ENCODE assay signal across 8 cellular contexts in genomic region chr10:62805139-62806092, GRCh38. TPM values are rescaled to one million over a fixed set of nuclear protein-coding genes. Genes with fewer than 3 reads are reported as not detected.
DNase-seq lines count a peak whose midpoint lies in the region; ATAC-seq, FAIRE-seq and TF ChIP-seq lines count a peak whose summit lies in the region.

No MANE protein-coding gene starts in this region.

- no peak overlapping the region for H4K5ac ChIP-seq in H9 (ENCODE audit: insufficient read length, low read depth, low read length)

- DNase-seq in GM12891 (ENCODE audit: insufficient read length, low spot score) = no peak
- DNase-seq in H9 = peak; percentile 62
- DNase-seq in M059J (ENCODE audit: low read depth) = peak; percentile 68
- DNase-seq in activated naive CD4-positive, alpha-beta T cell treated with anti-CD3 and anti-CD28 coated beads for 36 hours = no peak
- DNase-seq in glutamatergic neuron = peak; percentile 64
- no peak for DNase-seq in T1000 (lab: John Stamatoyannopoulos, UW)

- H3K4me1 Mint-ChIP-seq in H9 (peaks cover 36 to 46% of the 10 kb centered on the region in 2 experiments), glutamatergic neuron (ENCODE audit: low read depth, unreplicated experiment) (peaks cover 31% of the 10 kb centered on the region)
- peaks cover 44% of the 10 kb centered on the region for H3K4me1 Mint-ChIP-seq in activated naive CD4-positive, alpha-beta T cell treated with anti-CD3 and anti-CD28 coated beads for 36 hours (ENCODE audit: low read depth)

- CTCF ChIA-PET in activated naive CD4-positive, alpha-beta T cell treated with anti-CD3 and anti-CD28 coated beads for 36 hours (lab: Charles Lee) = interaction anchor here (0.9 to 2.5 kb wide), 9 partner anchors 12 to 195 kb away, joined by 3 to 11 read pairs (median 4); no protein-coding TSS in a partner anchor

- no peaks in the 10 kb centered on the region for H3K27me3 ChIP-seq in H9 (ENCODE audit: insufficient read depth, low read length)
- H3K27me3 ChIP-seq in parathyroid adenoma (ENCODE audit: control insufficient read depth, insufficient read depth, low read length) = no peaks in the 10 kb centered on the region

- peak overlapping the region; percentile 65 for H3K14ac ChIP-seq in H9 (ENCODE audit: insufficient read depth, low read length)

- no peak overlapping the region for H2BK120ac ChIP-seq in H9 (ENCODE audit: low read depth, low read length, poor library complexity, severe bottlenecking)

- no peaks in the 10 kb centered on the region for H3K36me3 ChIP-seq in parathyroid adenoma (ENCODE audit: control insufficient read depth, insufficient read depth, low read length)

- H2BK5ac ChIP-seq in H9 (ENCODE audit: insufficient read length, low read length) = no peak overlapping the region

- no peak overlapping the region for H2BK15ac ChIP-seq in H9 (ENCODE audit: low read depth, low read length)

- peaks cover 0 to 6% (median 6%) of the 10 kb centered on the region in 3 experiments; a peak in 4 of 7 replicates for H3K36me3 Mint-ChIP-seq in H9 (ENCODE audit: insufficient read depth in 1 of 3, low read depth in 3 of 3)
- H3K36me3 Mint-ChIP-seq in activated naive CD4-positive, alpha-beta T cell treated with anti-CD3 and anti-CD28 coated beads for 36 hours (ENCODE audit: low read depth) = peaks cover 31% of the 10 kb centered on the region
- H3K36me3 Mint-ChIP-seq in glutamatergic neuron (ENCODE audit: unreplicated experiment) = no peaks in the 10 kb centered on the region

- H4K8ac ChIP-seq in H9 (replicated peaks; ENCODE audit: insufficient read length, low read depth, low read length) = no peak overlapping the region

- H2AFZ ChIP-seq in H9 (ENCODE audit: low read length) (no peak overlapping the region), parathyroid adenoma (peak overlapping the region; percentile 100)

- no peaks in the 10 kb centered on the region for H3K9me3 Mint-ChIP-seq in H9
- no peaks in the 10 kb centered on the region for H3K9me3 Mint-ChIP-seq in activated naive CD4-positive, alpha-beta T cell treated with anti-CD3 and anti-CD28 coated beads for 36 hours
- H3K9me3 Mint-ChIP-seq in glutamatergic neuron (ENCODE audit: unreplicated experiment) = peaks cover 12% of the 10 kb centered on the region

- peak overlapping the region; percentile 84 for H3K4me3 ChIP-seq in parathyroid adenoma (ENCODE audit: low read depth, low read length)

- no peak for FAIRE-seq in GM12891 (lab: Jason Lieb, UNC)

- no peak overlapping the region for H2BK12ac ChIP-seq in H9 (ENCODE audit: insufficient read length, low read depth, low read length)

- no peaks in the 10 kb centered on the region for H4K20me1 ChIP-seq in H9 (ENCODE audit: control insufficient read depth, insufficient read depth, insufficient read length)

- no peak overlapping the region for H4K91ac ChIP-seq in H9 (ENCODE audit: insufficient read length, low read depth, low read length)

- H3K79me2 ChIP-seq in H9 (ENCODE audit: insufficient read depth, low read length) (peaks cover 5% of the 10 kb centered on the region; the same call in 1 of the 2 replicates), parathyroid adenoma (peaks cover 5% of the 10 kb centered on the region)

- no peak overlapping the region for H3K23ac ChIP-seq in H9 (ENCODE audit: insufficient read length, low read depth, low read length)

- H3K9me3 ChIP-seq in H9 (ENCODE audit: control insufficient read depth, low read depth, low read length) (no peaks in the 10 kb centered on the region), parathyroid adenoma (ENCODE audit: control insufficient read depth, low read length) (no peaks in the 10 kb centered on the region)

- H3K27me3 Mint-ChIP-seq in H9 (ENCODE audit: low read depth) (no peaks in the 10 kb centered on the region), glutamatergic neuron (ENCODE audit: unreplicated experiment) (peaks cover 12% of the 10 kb centered on the region)
- no peaks in the 10 kb centered on the region for H3K27me3 Mint-ChIP-seq in activated naive CD4-positive, alpha-beta T cell treated with anti-CD3 and anti-CD28 coated beads for 36 hours (ENCODE audit: low read depth)

- H3K4me3 Mint-ChIP-seq in H9 (peak overlapping the region; percentile 90 to 91), glutamatergic neuron (ENCODE audit: unreplicated experiment) (peak overlapping the region; percentile 85)
- H3K4me3 Mint-ChIP-seq in activated naive CD4-positive, alpha-beta T cell treated with anti-CD3 and anti-CD28 coated beads for 36 hours = peak overlapping the region; percentile 84

- H3K9ac ChIP-seq in H9 (ENCODE audit: extremely low read depth, insufficient read length, low read length) (peak overlapping the region; percentile 48), parathyroid adenoma (no peak overlapping the region)

- intact Hi-C loops in activated naive CD4-positive, alpha-beta T cell treated with anti-CD3 and anti-CD28 coated beads for 36 hours (cut with micrococcal nuclease) = no loop called here

- 0 out of 3 replicates have a peak, but pooled peaks have one; percentile 10 for TF ChIP-seq CTCF in H9 (conservative IDR thresholded peaks at IDR 0.05)
- TF ChIP-seq CTCF in glutamatergic neuron (IDR thresholded peaks at IDR 0.05; ENCODE audit: partially characterized antibody, unreplicated experiment) = no peak
- TF ChIP-seq CTCF in parathyroid adenoma (IDR thresholded peaks at IDR 0.05) = no peak

- peak overlapping the region; percentile 15 for H3K18ac ChIP-seq in H9 (ENCODE audit: insufficient read length, low read depth, low read length)

- H3K79me1 ChIP-seq in H9 (ENCODE audit: insufficient read depth, low read depth, low read length, poor library complexity, severe bottlenecking) = no peaks in the 10 kb centered on the region

- H2BK20ac ChIP-seq in H9 (ENCODE audit: low read depth, low read length, poor library complexity, severe bottlenecking) = no peak overlapping the region

- H3K56ac ChIP-seq in H9 (ENCODE audit: insufficient read length, low read depth, low read length) = no peak overlapping the region

- peak overlapping the region; percentile 44 to 95 (median 44); a peak in 2 of 7 replicates for H3K27ac Mint-ChIP-seq in H9
- peak overlapping the region; percentile 79 for H3K27ac Mint-ChIP-seq in activated naive CD4-positive, alpha-beta T cell treated with anti-CD3 and anti-CD28 coated beads for 36 hours
- H3K27ac Mint-ChIP-seq in glutamatergic neuron (ENCODE audit: unreplicated experiment) = peak overlapping the region; percentile 91

- H3K4me2 ChIP-seq in H9 (ENCODE audit: insufficient read depth, insufficient read length, low read length) (peak overlapping the region; percentile 56), parathyroid adenoma (ENCODE audit: low read length) (peak overlapping the region; percentile 96)

- H2AK5ac ChIP-seq in H9 (ENCODE audit: insufficient read length, low read length) = no peak overlapping the region

- H3K4ac ChIP-seq in H9 (ENCODE audit: low read depth, low read length) = no peak overlapping the region

- TF ChIP-seq POLR2A in GM12891 (IDR thresholded peaks at IDR 0.05; ENCODE audit: low read depth, low read length) = peak; percentile 49; the same call in 1 of the 2 replicates

- no peak for ATAC-seq in HG02884 (IDR thresholded peaks at IDR 0.05; ENCODE audit: unreplicated experiment)

- H3K27ac ChIP-seq in H9 (ENCODE audit: insufficient read length, low read depth, low read length) = no peak overlapping the region
- H3K27ac ChIP-seq in parathyroid adenoma = peak overlapping the region; percentile 92

- peaks cover 9% of the 10 kb centered on the region for H3K23me2 ChIP-seq in H9 (ENCODE audit: insufficient read length, low read depth, low read length, poor library complexity, severe bottlenecking)

- H3K4me1 ChIP-seq in H9 (ENCODE audit: insufficient read depth, low read length) (peaks cover 2% of the 10 kb centered on the region; the same call in 1 of the 2 replicates), parathyroid adenoma (no peaks in the 10 kb centered on the region)

- WGBS in H9 (ENCODE audit: extremely low coverage, insufficient read length, low lambda C conversion rate) = no CpG with 5 or more reads among the region's 90 CpGs

- no peak overlapping the region for H3T11ph ChIP-seq in H9 (ENCODE audit: low read length)

TF ChIP-seq in GM12891, 5 proteins besides CTCF, POLR2A, EP300 and RAD21:
- no peak; the same call in 1 of the 2 replicates for TF ChIP-seq TAF1 (IDR thresholded peaks at IDR 0.05; ENCODE audit: low read depth, low read length)
- no peak for TF ChIP-seq SPI1 (IDR thresholded peaks at IDR 0.05; ENCODE audit: low read depth, low read length)
- TF ChIP-seq POU2F2 (IDR thresholded peaks at IDR 0.05; ENCODE audit: low read depth, low read length) = no peak
- no peak; the same call in none of the 2 replicates for TF ChIP-seq POLR2AphosphoS5 (IDR thresholded peaks at IDR 0.05; ENCODE audit: low read depth, low read length)
- TF ChIP-seq PAX5 (IDR thresholded peaks at IDR 0.05; ENCODE audit: insufficient read depth, low read length, severe bottlenecking) = no peak
TF ChIP-seq in GM12891: peak in this region for 0.

RNA-seq across cellular contexts. Expression of gene ADO, which starts 0.9 kb away (rescaled TPM):
- polyA plus RNA-seq in GM12891 (2012; ENCODE audit: low read depth, missing spikeins) = 18.6 TPM
- total RNA-seq in H9 (2021) (30.5 and 31.6 TPM in 2 replicates), glutamatergic neuron (ENCODE audit: unreplicated experiment) (32.5 TPM)
- 22.4 and 29.8 TPM in 2 replicates for total RNA-seq in M059J (2014; rRNA removed; shearing (Covaris generic))
- total RNA-seq in activated naive CD4-positive, alpha-beta T cell treated with anti-CD3 and anti-CD28 coated beads for 36 hours = 10 to 100 TPM; 24.9 to 26.2 TPM

RNA-seq across cellular contexts. Expression of gene EGR2, which starts 10.8 kb away (rescaled TPM):
- 54.7 TPM for polyA plus RNA-seq in GM12891 (2012; ENCODE audit: low read depth, missing spikeins)
- 2.6 and 3.0 TPM in 2 replicates for total RNA-seq in H9 (2021)
- total RNA-seq in M059J (2014; rRNA removed; shearing (Covaris generic)) = 0.05 TPM in 1 of 2 replicates, not detected in the other
- 10 to 100 TPM; 18.5 to 21.4 TPM for total RNA-seq in activated naive CD4-positive, alpha-beta T cell treated with anti-CD3 and anti-CD28 coated beads for 36 hours
- total RNA-seq in glutamatergic neuron (ENCODE audit: unreplicated experiment) = 0.37 TPM

Comparison
In these comparisons a context has a peak if more than half of its experiments do, and no peak if none do; other contexts are left out.
1. DNase-seq: peak in H9 (single experiment), M059J (single experiment) and glutamatergic neuron (single experiment); none in GM12891 (single experiment), activated naive CD4-positive, alpha-beta T cell treated with anti-CD3 and anti-CD28 coated beads for 36 hours (single experiment) and T1000 (single experiment).
2. Peak in every context shown above with its lines, with median percentiles within 50 percentile points of each other: H3K27ac Mint-ChIP-seq and H3K4me3 Mint-ChIP-seq.